Comparison of ENCODE assay signal across 1 cellular context in the genomic region with DNA sequence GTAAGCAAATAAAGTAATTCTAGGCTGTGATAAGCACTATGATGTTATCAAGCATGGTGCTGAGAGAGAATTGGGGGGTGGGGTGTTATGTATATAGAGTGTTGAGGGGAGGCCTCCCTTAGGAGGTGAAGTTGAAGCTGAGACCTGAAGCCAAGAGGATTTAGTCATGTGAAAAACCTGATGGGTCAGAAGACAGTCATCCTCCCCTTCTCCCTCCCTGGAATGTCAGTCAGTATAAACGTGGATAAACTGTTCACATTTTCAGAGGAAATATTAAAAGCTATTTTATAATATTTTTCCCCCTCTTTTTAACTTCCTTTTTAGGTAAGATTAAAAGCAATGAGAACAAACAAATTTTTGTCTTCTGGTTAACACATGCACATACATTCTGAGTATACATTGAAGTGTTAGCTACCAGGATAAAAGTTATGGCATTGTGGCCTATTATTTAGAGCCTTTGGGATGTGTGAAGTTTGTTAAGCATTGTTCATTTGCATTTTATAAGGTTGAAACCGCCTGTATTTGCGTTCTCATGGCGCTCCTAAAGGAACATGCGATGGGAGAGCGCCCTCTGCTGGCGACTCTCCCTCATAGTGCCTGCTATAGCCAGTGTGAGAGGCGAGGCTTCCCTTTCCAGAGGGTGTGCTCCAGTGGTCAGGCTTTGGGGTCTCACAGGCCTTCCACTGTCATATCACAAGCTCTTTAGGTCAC.
A peak's percentile ranks its signal among the peaks of the same experiment; 100 is the strongest.
TF ChIP-seq lines count a peak whose summit lies in the region.

No MANE protein-coding gene starts in this region.

TF ChIP-seq in K562, 482 proteins besides CTCF, POLR2A, EP300 and RAD21 (continued from another document and continues in another):
- TF ChIP-seq, protein P1, sequence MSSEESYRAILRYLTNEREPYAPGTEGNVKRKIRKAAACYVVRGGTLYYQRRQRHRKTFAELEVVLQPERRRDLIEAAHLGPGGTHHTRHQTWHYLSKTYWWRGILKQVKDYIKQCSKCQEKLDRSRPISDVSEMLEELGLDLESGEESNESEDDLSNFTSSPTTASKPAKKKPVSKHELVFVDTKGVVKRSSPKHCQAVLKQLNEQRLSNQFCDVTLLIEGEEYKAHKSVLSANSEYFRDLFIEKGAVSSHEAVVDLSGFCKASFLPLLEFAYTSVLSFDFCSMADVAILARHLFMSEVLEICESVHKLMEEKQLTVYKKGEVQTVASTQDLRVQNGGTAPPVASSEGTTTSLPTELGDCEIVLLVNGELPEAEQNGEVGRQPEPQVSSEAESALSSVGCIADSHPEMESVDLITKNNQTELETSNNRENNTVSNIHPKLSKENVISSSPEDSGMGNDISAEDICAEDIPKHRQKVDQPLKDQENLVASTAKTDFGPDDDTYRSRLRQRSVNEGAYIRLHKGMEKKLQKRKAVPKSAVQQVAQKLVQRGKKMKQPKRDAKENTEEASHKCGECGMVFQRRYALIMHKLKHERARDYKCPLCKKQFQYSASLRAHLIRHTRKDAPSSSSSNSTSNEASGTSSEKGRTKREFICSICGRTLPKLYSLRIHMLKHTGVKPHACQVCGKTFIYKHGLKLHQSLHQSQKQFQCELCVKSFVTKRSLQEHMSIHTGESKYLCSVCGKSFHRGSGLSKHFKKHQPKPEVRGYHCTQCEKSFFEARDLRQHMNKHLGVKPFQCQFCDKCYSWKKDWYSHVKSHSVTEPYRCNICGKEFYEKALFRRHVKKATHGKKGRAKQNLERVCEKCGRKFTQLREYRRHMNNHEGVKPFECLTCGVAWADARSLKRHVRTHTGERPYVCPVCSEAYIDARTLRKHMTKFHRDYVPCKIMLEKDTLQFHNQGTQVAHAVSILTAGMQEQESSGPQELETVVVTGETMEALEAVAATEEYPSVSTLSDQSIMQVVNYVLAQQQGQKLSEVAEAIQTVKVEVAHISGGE (CRISPR knock-in tag; IDR thresholded peaks at IDR 0.05), result no peak
- peak; percentile 55; the same call in 1 of the 2 replicates for TF ChIP-seq DMBX1 (CRISPR knock-in tag; IDR thresholded peaks at IDR 0.05; ENCODE audit: borderline replicate concordance)
- TF ChIP-seq TEAD4 (IDR thresholded peaks at IDR 0.05; ENCODE audit: low read length), result peak; percentile 58
- peak; percentile 74; the same call in 1 of the 2 replicates for TF ChIP-seq TEAD4 (CRISPR knock-in tag; IDR thresholded peaks at IDR 0.05; ENCODE audit: borderline replicate concordance)
- TF ChIP-seq RNF2 (IDR thresholded peaks at IDR 0.05), result no peak
- TF ChIP-seq, protein P2, sequence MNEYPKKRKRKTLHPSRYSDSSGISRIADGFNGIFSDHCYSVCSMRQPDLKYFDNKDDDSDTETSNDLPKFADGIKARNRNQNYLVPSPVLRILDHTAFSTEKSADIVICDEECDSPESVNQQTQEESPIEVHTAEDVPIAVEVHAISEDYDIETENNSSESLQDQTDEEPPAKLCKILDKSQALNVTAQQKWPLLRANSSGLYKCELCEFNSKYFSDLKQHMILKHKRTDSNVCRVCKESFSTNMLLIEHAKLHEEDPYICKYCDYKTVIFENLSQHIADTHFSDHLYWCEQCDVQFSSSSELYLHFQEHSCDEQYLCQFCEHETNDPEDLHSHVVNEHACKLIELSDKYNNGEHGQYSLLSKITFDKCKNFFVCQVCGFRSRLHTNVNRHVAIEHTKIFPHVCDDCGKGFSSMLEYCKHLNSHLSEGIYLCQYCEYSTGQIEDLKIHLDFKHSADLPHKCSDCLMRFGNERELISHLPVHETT (CRISPR knock-in tag; conservative IDR thresholded peaks at IDR 0.05 in 1 of 2, IDR thresholded peaks at IDR 0.05 in 1 of 2), result no peak
- TF ChIP-seq ZNF431 (CRISPR knock-in tag; IDR thresholded peaks at IDR 0.05), result peak; percentile 77
- 0 out of 2 replicates have a peak, but pooled peaks have one; percentile 12 for TF ChIP-seq ZNF354B (CRISPR knock-in tag; IDR thresholded peaks at IDR 0.05)
- TF ChIP-seq PTTG1 (tag; IDR thresholded peaks at IDR 0.05; ENCODE audit: low read depth), result no peak
- TF ChIP-seq, protein P3, sequence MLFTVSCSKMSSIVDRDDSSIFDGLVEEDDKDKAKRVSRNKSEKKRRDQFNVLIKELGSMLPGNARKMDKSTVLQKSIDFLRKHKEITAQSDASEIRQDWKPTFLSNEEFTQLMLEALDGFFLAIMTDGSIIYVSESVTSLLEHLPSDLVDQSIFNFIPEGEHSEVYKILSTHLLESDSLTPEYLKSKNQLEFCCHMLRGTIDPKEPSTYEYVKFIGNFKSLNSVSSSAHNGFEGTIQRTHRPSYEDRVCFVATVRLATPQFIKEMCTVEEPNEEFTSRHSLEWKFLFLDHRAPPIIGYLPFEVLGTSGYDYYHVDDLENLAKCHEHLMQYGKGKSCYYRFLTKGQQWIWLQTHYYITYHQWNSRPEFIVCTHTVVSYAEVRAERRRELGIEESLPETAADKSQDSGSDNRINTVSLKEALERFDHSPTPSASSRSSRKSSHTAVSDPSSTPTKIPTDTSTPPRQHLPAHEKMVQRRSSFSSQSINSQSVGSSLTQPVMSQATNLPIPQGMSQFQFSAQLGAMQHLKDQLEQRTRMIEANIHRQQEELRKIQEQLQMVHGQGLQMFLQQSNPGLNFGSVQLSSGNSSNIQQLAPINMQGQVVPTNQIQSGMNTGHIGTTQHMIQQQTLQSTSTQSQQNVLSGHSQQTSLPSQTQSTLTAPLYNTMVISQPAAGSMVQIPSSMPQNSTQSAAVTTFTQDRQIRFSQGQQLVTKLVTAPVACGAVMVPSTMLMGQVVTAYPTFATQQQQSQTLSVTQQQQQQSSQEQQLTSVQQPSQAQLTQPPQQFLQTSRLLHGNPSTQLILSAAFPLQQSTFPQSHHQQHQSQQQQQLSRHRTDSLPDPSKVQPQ (CRISPR knock-in tag; IDR thresholded peaks at IDR 0.05; ENCODE audit: borderline replicate concordance), result no peak
- no peak for TF ChIP-seq RBBP5 (IDR thresholded peaks at IDR 0.05; ENCODE audit: borderline replicate concordance, insufficient read depth, low read length, poor library complexity, severe bottlenecking)
- no peak for TF ChIP-seq RBM22 (IDR thresholded peaks at IDR 0.05; ENCODE audit: low read depth, low read length, poor library complexity, severe bottlenecking)
- TF ChIP-seq RCOR1 (IDR thresholded peaks at IDR 0.05; ENCODE audit: borderline replicate concordance in 1 of 2, low read depth in 2 of 2, low read length in 2 of 2), result peak in 1 of 2 experiments; percentile 5; a peak in 1 of 4 replicates
- TF ChIP-seq PHB (CRISPR knock-in tag; IDR thresholded peaks at IDR 0.05), result no peak
- peak; percentile 37; the same call in 1 of the 2 replicates for TF ChIP-seq SMAD4 (CRISPR knock-in tag; conservative IDR thresholded peaks at IDR 0.05)
- peak in 1 of 2 experiments; percentile 52; a peak in 3 of 4 replicates for TF ChIP-seq MAZ (CRISPR knock-in tag; conservative IDR thresholded peaks at IDR 0.05 in 1 of 2, IDR thresholded peaks at IDR 0.05 in 1 of 2)
- no peak for TF ChIP-seq CHD4 (IDR thresholded peaks at IDR 0.05; ENCODE audit: insufficient read depth, insufficient replicate concordance, low read depth, low read length, poor library complexity, severe bottlenecking)
- 0 out of 2 replicates have a peak, but pooled peaks have one; percentile 56 for TF ChIP-seq ZNF445 (CRISPR knock-in tag; IDR thresholded peaks at IDR 0.05; ENCODE audit: low read depth)
- TF ChIP-seq, protein P4, sequence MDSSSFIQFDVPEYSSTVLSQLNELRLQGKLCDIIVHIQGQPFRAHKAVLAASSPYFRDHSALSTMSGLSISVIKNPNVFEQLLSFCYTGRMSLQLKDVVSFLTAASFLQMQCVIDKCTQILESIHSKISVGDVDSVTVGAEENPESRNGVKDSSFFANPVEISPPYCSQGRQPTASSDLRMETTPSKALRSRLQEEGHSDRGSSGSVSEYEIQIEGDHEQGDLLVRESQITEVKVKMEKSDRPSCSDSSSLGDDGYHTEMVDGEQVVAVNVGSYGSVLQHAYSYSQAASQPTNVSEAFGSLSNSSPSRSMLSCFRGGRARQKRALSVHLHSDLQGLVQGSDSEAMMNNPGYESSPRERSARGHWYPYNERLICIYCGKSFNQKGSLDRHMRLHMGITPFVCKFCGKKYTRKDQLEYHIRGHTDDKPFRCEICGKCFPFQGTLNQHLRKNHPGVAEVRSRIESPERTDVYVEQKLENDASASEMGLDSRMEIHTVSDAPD (CRISPR knock-in tag; IDR thresholded peaks at IDR 0.05), result no peak
- TF ChIP-seq, protein P5, sequence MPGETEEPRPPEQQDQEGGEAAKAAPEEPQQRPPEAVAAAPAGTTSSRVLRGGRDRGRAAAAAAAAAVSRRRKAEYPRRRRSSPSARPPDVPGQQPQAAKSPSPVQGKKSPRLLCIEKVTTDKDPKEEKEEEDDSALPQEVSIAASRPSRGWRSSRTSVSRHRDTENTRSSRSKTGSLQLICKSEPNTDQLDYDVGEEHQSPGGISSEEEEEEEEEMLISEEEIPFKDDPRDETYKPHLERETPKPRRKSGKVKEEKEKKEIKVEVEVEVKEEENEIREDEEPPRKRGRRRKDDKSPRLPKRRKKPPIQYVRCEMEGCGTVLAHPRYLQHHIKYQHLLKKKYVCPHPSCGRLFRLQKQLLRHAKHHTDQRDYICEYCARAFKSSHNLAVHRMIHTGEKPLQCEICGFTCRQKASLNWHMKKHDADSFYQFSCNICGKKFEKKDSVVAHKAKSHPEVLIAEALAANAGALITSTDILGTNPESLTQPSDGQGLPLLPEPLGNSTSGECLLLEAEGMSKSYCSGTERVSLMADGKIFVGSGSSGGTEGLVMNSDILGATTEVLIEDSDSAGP (CRISPR knock-in tag; IDR thresholded peaks at IDR 0.05), result no peak
- TF ChIP-seq, protein P6, sequence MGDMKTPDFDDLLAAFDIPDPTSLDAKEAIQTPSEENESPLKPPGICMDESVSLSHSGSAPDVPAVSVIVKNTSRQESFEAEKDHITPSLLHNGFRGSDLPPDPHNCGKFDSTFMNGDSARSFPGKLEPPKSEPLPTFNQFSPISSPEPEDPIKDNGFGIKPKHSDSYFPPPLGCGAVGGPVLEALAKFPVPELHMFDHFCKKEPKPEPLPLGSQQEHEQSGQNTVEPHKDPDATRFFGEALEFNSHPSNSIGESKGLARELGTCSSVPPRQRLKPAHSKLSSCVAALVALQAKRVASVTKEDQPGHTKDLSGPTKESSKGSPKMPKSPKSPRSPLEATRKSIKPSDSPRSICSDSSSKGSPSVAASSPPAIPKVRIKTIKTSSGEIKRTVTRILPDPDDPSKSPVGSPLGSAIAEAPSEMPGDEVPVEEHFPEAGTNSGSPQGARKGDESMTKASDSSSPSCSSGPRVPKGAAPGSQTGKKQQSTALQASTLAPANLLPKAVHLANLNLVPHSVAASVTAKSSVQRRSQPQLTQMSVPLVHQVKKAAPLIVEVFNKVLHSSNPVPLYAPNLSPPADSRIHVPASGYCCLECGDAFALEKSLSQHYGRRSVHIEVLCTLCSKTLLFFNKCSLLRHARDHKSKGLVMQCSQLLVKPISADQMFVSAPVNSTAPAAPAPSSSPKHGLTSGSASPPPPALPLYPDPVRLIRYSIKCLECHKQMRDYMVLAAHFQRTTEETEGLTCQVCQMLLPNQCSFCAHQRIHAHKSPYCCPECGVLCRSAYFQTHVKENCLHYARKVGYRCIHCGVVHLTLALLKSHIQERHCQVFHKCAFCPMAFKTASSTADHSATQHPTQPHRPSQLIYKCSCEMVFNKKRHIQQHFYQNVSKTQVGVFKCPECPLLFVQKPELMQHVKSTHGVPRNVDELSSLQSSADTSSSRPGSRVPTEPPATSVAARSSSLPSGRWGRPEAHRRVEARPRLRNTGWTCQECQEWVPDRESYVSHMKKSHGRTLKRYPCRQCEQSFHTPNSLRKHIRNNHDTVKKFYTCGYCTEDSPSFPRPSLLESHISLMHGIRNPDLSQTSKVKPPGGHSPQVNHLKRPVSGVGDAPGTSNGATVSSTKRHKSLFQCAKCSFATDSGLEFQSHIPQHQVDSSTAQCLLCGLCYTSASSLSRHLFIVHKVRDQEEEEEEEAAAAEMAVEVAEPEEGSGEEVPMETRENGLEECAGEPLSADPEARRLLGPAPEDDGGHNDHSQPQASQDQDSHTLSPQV (IDR thresholded peaks at IDR 0.05), result peak; percentile 83
- TF ChIP-seq GABPA (tag; conservative IDR thresholded peaks at IDR 0.05; ENCODE audit: low read depth), result no peak
- no peak for TF ChIP-seq ASH1L (IDR thresholded peaks at IDR 0.05; ENCODE audit: borderline replicate concordance, low read depth, partially characterized antibody)
